ENCODE assay signal across 18 cellular contexts in genomic region chr1:168285419-168285790, GRCh38. TPM values are rescaled to one million over a fixed set of nuclear protein-coding genes. Genes with fewer than 3 reads are reported as not detected.
DNase-seq lines count a peak whose midpoint lies in the region; ATAC-seq, FAIRE-seq and TF ChIP-seq lines count a peak whose summit lies in the region.
"Had no signal": no experiment of that assay in that cellular context is flagged by ENCODE, and none has a peak within 500 bp of the region (broad histone marks: within the 10 kb centered on the region; RNA-seq: fewer than 3 reads in every experiment).

No MANE protein-coding gene starts in this region.

- TF ChIP-seq POLR2A in K562 (conservative IDR thresholded peaks at IDR 0.05), result no peak

- ATAC-seq in K562, result no peak
- ATAC-seq: effector memory CD8-positive, alpha-beta T cell; stimulated activated naive B cell treated with anti-CD40 and anti-IgM and Interleukin-4, amounts not matched to agents 10 μg/mL and 1 μg/mL and 100 μg/mL, for 72 hours had no signal

- no peak overlapping the region for H3K4me3 Mint-ChIP-seq in progenitor cell of endocrine pancreas (ENCODE audit: low read depth)
- H3K4me3 Mint-ChIP-seq: activated naive CD8-positive, alpha-beta T cell treated with anti-CD3 and anti-CD28 coated beads, Interleukin-2, amount 10 ng/mL, durations not matched to agents 7 days and 5 days; activated T-cell treated with anti-CD3 and anti-CD28 coated beads, Interleukin-2, amount 50 U/mL, for 24 hours; effector memory CD8-positive, alpha-beta T cell; stimulated activated naive B cell treated with anti-CD40 and anti-IgM and Interleukin-4, amounts not matched to agents 10 μg/mL and 1 μg/mL and 100 μg/mL, for 72 hours had no signal

- peaks cover 8 to 57% of the 10 kb centered on the region in 2 experiments; a peak in 4 of 5 replicates for H3K4me1 ChIP-seq in K562 (replicated peaks in 1 of 2; ENCODE audit: control insufficient read depth in 2 of 2, insufficient read depth in 2 of 2, low read length in 2 of 2)

- H3K4me1 Mint-ChIP-seq in progenitor cell of endocrine pancreas (ENCODE audit: low read depth), result peaks cover 9% of the 10 kb centered on the region

- H3K9me3 ChIP-seq in K562 (replicated peaks; ENCODE audit: control insufficient read depth, insufficient read depth, low read depth, low read length), result no peaks in the 10 kb centered on the region

- H3K36me3 ChIP-seq in K562 (ENCODE audit: control insufficient read depth, insufficient read depth, low read length), result no peaks in the 10 kb centered on the region

- H3K4me3 ChIP-seq in K562, result no peak overlapping the region

- in situ Hi-C loops in KBM-7 (cut with MboI; ENCODE audit: low pct_unique_long_range_greater_than_20kb, low sequenced_read_pairs) (no loop called here), K562 (cut with MboI) (no loop called here)

- POLR2A ChIA-PET in K562 (lab: Yijun Ruan, JAX), result interaction anchor here (0.7 to 1.2 kb wide), 2 partner anchors 17 to 87 kb away, joined by 3 read pairs; no protein-coding TSS in a partner anchor

- no peaks in the 10 kb centered on the region for H3K79me2 ChIP-seq in K562 (ENCODE audit: control insufficient read depth, insufficient read depth, low read length)

- no peaks in the 10 kb centered on the region for H3K27me3 ChIP-seq in K562 (ENCODE audit: control insufficient read depth in 2 of 2, insufficient read depth in 2 of 2, low read length in 2 of 2)

- H3K4me2 ChIP-seq in K562 (ENCODE audit: insufficient read depth, low read length), result no peak overlapping the region

- no peaks in the 10 kb centered on the region for H3K36me3 Mint-ChIP-seq in progenitor cell of endocrine pancreas (ENCODE audit: insufficient read depth)
- H3K36me3 Mint-ChIP-seq: activated naive CD8-positive, alpha-beta T cell treated with anti-CD3 and anti-CD28 coated beads, Interleukin-2, amount 10 ng/mL, durations not matched to agents 7 days and 5 days had no signal

- no TSS peak for BruUV-seq in K562 (replicated peaks; lab: Mats Ljungman, UMichigan)

- H3K27ac ChIP-seq in K562 (ENCODE audit: extremely low read depth, low read depth, low read length), result no peak overlapping the region

- CTCF ChIA-PET in K562 (lab: Yijun Ruan, JAX; ENCODE audit: low intra/inter-chr PET ratio), result no interaction called here

- no peak overlapping the region for H3K9ac ChIP-seq in K562 (ENCODE audit: insufficient read depth in 1 of 2, low read depth in 2 of 2, low read length in 2 of 2)

- H3K27ac Mint-ChIP-seq in progenitor cell of endocrine pancreas, result peak overlapping the region; percentile 80
- H3K27ac Mint-ChIP-seq: activated naive CD8-positive, alpha-beta T cell treated with anti-CD3 and anti-CD28 coated beads, Interleukin-2, amount 10 ng/mL, durations not matched to agents 7 days and 5 days; activated T-cell treated with anti-CD3 and anti-CD28 coated beads, Interleukin-2, amount 50 U/mL, for 24 hours; effector memory CD8-positive, alpha-beta T cell; stimulated activated naive B cell treated with anti-CD40 and anti-IgM and Interleukin-4, amounts not matched to agents 10 μg/mL and 1 μg/mL and 100 μg/mL, for 72 hours had no signal

- no peak for TF ChIP-seq RAD21 in K562 (CRISPR knock-in tag; conservative IDR thresholded peaks at IDR 0.05 in 1 of 2, IDR thresholded peaks at IDR 0.05 in 1 of 2)

- DNase-seq in NCI-H510A treated with DMSO at 0.1 percent for 48 hours (lab: John Stamatoyannopoulos, UW) (peak; percentile 36), NCI-H510A (lab: John Stamatoyannopoulos, UW) (no peak), KBM-7 (peak; percentile 24), K562 (ENCODE audit: extremely low read depth in 1 of 4, low spot score in 3 of 4) (peak in 1 of 4 experiments; percentile 17), progenitor cell of endocrine pancreas (ENCODE audit: low spot score, unreplicated experiment) (no peak), NCI-H2081 (lab: John Stamatoyannopoulos, UW) (no peak), SK-N-DZ (ENCODE audit: low spot score) (no peak), CD1c-positive myeloid dendritic cell (ENCODE audit: extremely low spot score) (no peak)
- DNase-seq: activated CD4-positive, alpha-beta T cell treated with anti-CD3 and anti-CD28 coated beads for 48 hours; activated naive CD8-positive, alpha-beta T cell treated with anti-CD3 and anti-CD28 coated beads, Interleukin-2, amount 10 ng/mL, durations not matched to agents 7 days and 5 days; activated T-cell treated with anti-CD3 and anti-CD28 coated beads, Interleukin-2, amount 50 U/mL, for 24 hours; central memory CD4-positive, alpha-beta T cell; effector memory CD8-positive, alpha-beta T cell; KG1; NCI-H226; RPMI8226; stimulated activated naive B cell treated with anti-CD40 and anti-IgM and Interleukin-4, amounts not matched to agents 10 μg/mL and 1 μg/mL and 100 μg/mL, for 72 hours had no signal

- H3K9me3 Mint-ChIP-seq in progenitor cell of endocrine pancreas (ENCODE audit: low read depth), result no peaks in the 10 kb centered on the region
- H3K9me3 Mint-ChIP-seq: activated naive CD8-positive, alpha-beta T cell treated with anti-CD3 and anti-CD28 coated beads, Interleukin-2, amount 10 ng/mL, durations not matched to agents 7 days and 5 days; activated T-cell treated with anti-CD3 and anti-CD28 coated beads, Interleukin-2, amount 50 U/mL, for 24 hours; effector memory CD8-positive, alpha-beta T cell; stimulated activated naive B cell treated with anti-CD40 and anti-IgM and Interleukin-4, amounts not matched to agents 10 μg/mL and 1 μg/mL and 100 μg/mL, for 72 hours had no signal

- no peak for TF ChIP-seq CTCF in K562 (IDR thresholded peaks at IDR 0.05 in 2 of 3, conservative IDR thresholded peaks at IDR 0.05 in 1 of 3; ENCODE audit: insufficient read depth in 2 of 3, low read depth in 1 of 3, low read length in 3 of 3)
- no peak for TF ChIP-seq CTCF in progenitor cell of endocrine pancreas (IDR thresholded peaks at IDR 0.05; ENCODE audit: unreplicated experiment)

- peaks cover 10% of the 10 kb centered on the region; the same call in 1 of the 2 replicates for H4K20me1 ChIP-seq in K562 (replicated peaks; ENCODE audit: control insufficient read depth, insufficient read depth, low read length)

- H3K27me3 Mint-ChIP-seq in progenitor cell of endocrine pancreas, result no peaks in the 10 kb centered on the region
- H3K27me3 Mint-ChIP-seq: activated naive CD8-positive, alpha-beta T cell treated with anti-CD3 and anti-CD28 coated beads, Interleukin-2, amount 10 ng/mL, durations not matched to agents 7 days and 5 days; activated T-cell treated with anti-CD3 and anti-CD28 coated beads, Interleukin-2, amount 50 U/mL, for 24 hours; effector memory CD8-positive, alpha-beta T cell; stimulated activated naive B cell treated with anti-CD40 and anti-IgM and Interleukin-4, amounts not matched to agents 10 μg/mL and 1 μg/mL and 100 μg/mL, for 72 hours had no signal

- intact Hi-C loops in K562 (cut with micrococcal nuclease), result no loop called here

- no peaks in the 10 kb centered on the region for H3K9me1 ChIP-seq in K562 (ENCODE audit: control insufficient read depth, insufficient read depth, low read length)

- TF ChIP-seq EP300 in K562 (IDR thresholded peaks at IDR 0.05; ENCODE audit: low read length), result no peak

- H2AFZ ChIP-seq in K562 (ENCODE audit: low read depth, low read length), result no peak overlapping the region

- FAIRE-seq in K562 (lab: Jason Lieb, UNC), result no peak
- FAIRE-seq: frontal cortex had no signal

RNA-seq across cellular contexts. Expression of gene TBX19, which starts 4.7 kb away (rescaled TPM):
- total RNA-seq in K562 (2011; cell fraction: chromatin; rRNA removed; ENCODE audit: low replicate concordance), result 4.0 and 5.3 TPM in 2 replicates
- total RNA-seq in K562 (2011; cell fraction: nucleolus; rRNA removed), result 2.7 and 3.4 TPM in 2 replicates
- total RNA-seq in K562 (2011; cell fraction: nucleoplasm; rRNA removed), result 4.6 and 8.7 TPM in 2 replicates
- total RNA-seq in K562 (2014; rRNA removed) (0.32 and 0.98 TPM in 2 replicates), K562 (2014; rRNA removed; fragmentation: Illumina TruSeq; extraction: Trizol) (0.95 and 1.1 TPM in 2 replicates), K562 (2015; rRNA removed; fragmentation: Illumina TruSeq; extraction: Trizol) (0.94 and 1.3 TPM in 2 replicates), K562 (2021) (1.8 and 2.1 TPM in 2 replicates), progenitor cell of endocrine pancreas (2.0 and 2.3 TPM in 2 replicates)
- polyA plus RNA-seq in K562 (2011; rRNA removed) (3.1 and 3.4 TPM in 2 replicates), K562 (2014; fragmentation: Illumina TruSeq; extraction: Trizol) (1.9 TPM in 2 replicates), K562 (2014; fragmentation: Nextera tagmentation; extraction: Ambion mirVana) (under 1 TPM; 0.42 to 0.52 TPM), K562 (2014; rRNA removed) (2.4 and 2.8 TPM in 2 replicates)
- polyA plus RNA-seq in K562 (2011; cell fraction: cytosol; rRNA removed), result 1.9 and 3.3 TPM in 2 replicates
- polyA plus RNA-seq in K562 (2011; cell fraction: nucleus; rRNA removed), result 4.1 and 5.3 TPM in 2 replicates
- 1.9 and 3.5 TPM in 2 replicates for polyA plus RNA-seq in K562 (2012)
- 1.5 and 1.8 TPM in 2 replicates for polyA minus RNA-seq in K562 (2011; rRNA and poly(A)+ RNA removed)
- 0.76 TPM in 1 of 2 replicates, not detected in the other for polyA minus RNA-seq in K562 (2011; cell fraction: cytosol; rRNA and poly(A)+ RNA removed)
- 1.6 and 1.9 TPM in 2 replicates for polyA minus RNA-seq in K562 (2011; cell fraction: nucleus; rRNA and poly(A)+ RNA removed)
- polyA plus RNA-seq in SK-N-DZ (2014; cell fraction: cytosol; rRNA removed), result 0.81 and 1.6 TPM in 2 replicates
- polyA plus RNA-seq in SK-N-DZ (2014; cell fraction: nucleus; rRNA removed), result 1.6 and 2.1 TPM in 2 replicates

RNA-seq across cellular contexts. Expression of gene SFT2D2, which starts 59.6 kb away (rescaled TPM):
- 63.5 and 68.0 TPM in 2 replicates for total RNA-seq in K562 (2011; cell fraction: chromatin; rRNA removed; ENCODE audit: low replicate concordance)
- total RNA-seq in K562 (2011; cell fraction: nucleolus; rRNA removed), result 26.0 and 28.6 TPM in 2 replicates
- total RNA-seq in K562 (2011; cell fraction: nucleoplasm; rRNA removed), result 55.2 and 88.0 TPM in 2 replicates
- total RNA-seq in K562 (2014; rRNA removed), result 20.5 and 21.6 TPM in 2 replicates
- 28.7 and 34.2 TPM in 2 replicates for total RNA-seq in K562 (2014; rRNA removed; fragmentation: Illumina TruSeq; extraction: Trizol)
- 28.1 and 28.4 TPM in 2 replicates for total RNA-seq in K562 (2015; rRNA removed; fragmentation: Illumina TruSeq; extraction: Trizol)
- total RNA-seq in K562 (2021), result 46.6 and 50.1 TPM in 2 replicates
- 29.0 and 35.8 TPM in 2 replicates for polyA plus RNA-seq in K562 (2011; rRNA removed)
- 10.7 and 20.6 TPM in 2 replicates for polyA plus RNA-seq in K562 (2011; cell fraction: cytosol; rRNA removed)
- 16.6 and 19.0 TPM in 2 replicates for polyA plus RNA-seq in K562 (2011; cell fraction: nucleus; rRNA removed)
- polyA plus RNA-seq in K562 (2012), result 6.7 and 9.0 TPM in 2 replicates
- polyA plus RNA-seq in K562 (2014; fragmentation: Illumina TruSeq; extraction: Trizol), result 9.2 and 10.7 TPM in 2 replicates
- polyA plus RNA-seq in K562 (2014; fragmentation: Nextera tagmentation; extraction: Ambion mirVana), result 1 to 10 TPM; 3.4 to 6.1 TPM
- polyA plus RNA-seq in K562 (2014; rRNA removed), result 14.8 and 15.7 TPM in 2 replicates
- 111 and 122 TPM in 2 replicates for polyA minus RNA-seq in K562 (2011; rRNA and poly(A)+ RNA removed)
- polyA minus RNA-seq in K562 (2011; cell fraction: cytosol; rRNA and poly(A)+ RNA removed), result 48.0 and 48.3 TPM in 2 replicates
- polyA minus RNA-seq in K562 (2011; cell fraction: nucleus; rRNA and poly(A)+ RNA removed), result 15.2 and 18.5 TPM in 2 replicates
- total RNA-seq in progenitor cell of endocrine pancreas, result 55.3 and 58.7 TPM in 2 replicates
- 10.6 and 12.1 TPM in 2 replicates for polyA plus RNA-seq in SK-N-DZ (2014; cell fraction: cytosol; rRNA removed)
- polyA plus RNA-seq in SK-N-DZ (2014; cell fraction: nucleus; rRNA removed), result 6.9 and 8.5 TPM in 2 replicates

Comparison
In these comparisons a context has a peak if more than half of its experiments do, and no peak if none do; other contexts are left out.
1. DNase-seq: peak in NCI-H510A treated with DMSO at 0.1 percent for 48 hours (single experiment) and KBM-7 (single experiment); none in NCI-H510A (single experiment), progenitor cell of endocrine pancreas (single experiment), NCI-H2081 (0 of 2), SK-N-DZ (single experiment) and CD1c-positive myeloid dendritic cell (single experiment).